Comparison of ENCODE assay signal across 8 cellular contexts in the genomic region with DNA sequence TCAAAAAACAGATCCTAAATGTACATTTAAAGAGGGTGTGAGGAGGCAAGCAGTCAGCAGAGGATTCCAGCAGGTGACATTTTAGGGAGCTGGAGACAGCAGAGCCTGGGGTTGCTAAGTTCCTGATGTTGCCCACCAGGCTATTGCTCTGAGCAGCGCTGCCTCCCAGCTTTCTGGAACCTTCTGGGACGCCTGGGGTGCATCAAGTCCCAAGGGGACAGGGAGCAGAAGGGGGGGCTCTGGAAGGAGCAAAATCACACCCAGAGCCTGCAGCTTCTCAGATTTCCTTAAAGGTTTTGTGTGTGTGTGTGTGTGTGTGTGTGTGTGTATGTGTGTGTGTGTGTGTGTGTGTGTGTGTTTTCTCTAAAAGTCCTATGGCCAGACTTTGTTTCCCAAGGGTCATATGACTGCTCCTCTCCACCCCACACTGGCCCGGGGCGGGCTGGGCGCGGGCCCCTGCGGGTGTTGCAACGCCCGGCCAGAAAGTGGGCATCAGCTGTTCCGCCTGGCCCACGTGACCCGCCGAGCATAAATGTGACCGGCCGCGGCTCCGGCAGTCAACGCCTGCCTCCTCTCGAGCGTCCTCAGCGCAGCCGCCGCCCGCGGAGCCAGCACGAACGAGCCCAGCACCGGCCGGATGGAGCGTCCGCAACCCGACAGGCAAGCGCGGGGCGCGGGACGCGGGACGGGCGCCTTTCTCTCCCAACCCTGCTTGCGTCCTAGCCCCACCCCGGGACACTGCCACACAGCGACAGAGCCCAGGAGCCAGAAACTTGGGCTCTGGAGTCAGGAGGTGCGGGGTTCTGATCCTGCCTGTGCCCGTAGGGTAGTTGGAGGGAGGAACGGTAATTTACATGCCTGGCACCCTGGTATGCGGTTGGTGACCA. TPM values are rescaled to one million over a fixed set of nuclear protein-coding genes. Genes with fewer than 3 reads are reported as not detected.
DNase-seq lines count a peak whose midpoint lies in the region; ATAC-seq, FAIRE-seq and TF ChIP-seq lines count a peak whose summit lies in the region.

A gene with protein sequence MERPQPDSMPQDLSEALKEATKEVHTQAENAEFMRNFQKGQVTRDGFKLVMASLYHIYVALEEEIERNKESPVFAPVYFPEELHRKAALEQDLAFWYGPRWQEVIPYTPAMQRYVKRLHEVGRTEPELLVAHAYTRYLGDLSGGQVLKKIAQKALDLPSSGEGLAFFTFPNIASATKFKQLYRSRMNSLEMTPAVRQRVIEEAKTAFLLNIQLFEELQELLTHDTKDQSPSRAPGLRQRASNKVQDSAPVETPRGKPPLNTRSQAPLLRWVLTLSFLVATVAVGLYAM (plus strand): TSS at position 560 of the 887 bp plus-strand sequence. CDS start 78 bp downstream, at position 638.

- H3K9me1 ChIP-seq in K562 (ENCODE audit: control insufficient read depth, insufficient read depth, low read length), result no peaks in the 10 kb centered on the region

- H3K4me3 Mint-ChIP-seq in progenitor cell of endocrine pancreas (ENCODE audit: low read depth), result peak within 1 kb of the TSS; percentile 67

- no peak within 1 kb of the TSS for H3K9ac ChIP-seq in K562 (ENCODE audit: insufficient read depth in 1 of 2, low read depth in 2 of 2, low read length in 2 of 2)

- no peaks in the 10 kb centered on the region for H3K27me3 Mint-ChIP-seq in progenitor cell of endocrine pancreas

- ATAC-seq in GM21447 (IDR thresholded peaks at IDR 0.05; ENCODE audit: unreplicated experiment), result peak; percentile 40
- ATAC-seq in K562, result no peak

- H3K9me3 ChIP-seq in K562 (replicated peaks; ENCODE audit: control insufficient read depth, insufficient read depth, low read depth, low read length), result no peaks in the 10 kb centered on the region

- no peak for TF ChIP-seq EP300 in K562 (IDR thresholded peaks at IDR 0.05; ENCODE audit: low read length)

- BruUV-seq in K562 (replicated peaks; lab: Mats Ljungman, UMichigan), result no TSS peak

- peak within 1 kb of the TSS; percentile 84 for H3K27ac Mint-ChIP-seq in progenitor cell of endocrine pancreas

- no peaks in the 10 kb centered on the region for H3K36me3 Mint-ChIP-seq in progenitor cell of endocrine pancreas (ENCODE audit: insufficient read depth)

- in situ Hi-C loops in K562 (cut with MboI), result no loop called here

- no peak within 1 kb of the TSS for H3K4me3 ChIP-seq in K562

- no peaks in the 10 kb centered on the region for H4K20me1 ChIP-seq in K562 (replicated peaks; ENCODE audit: control insufficient read depth, insufficient read depth, low read length)

- H3K4me1 ChIP-seq in K562 (replicated peaks in 1 of 2; ENCODE audit: control insufficient read depth in 2 of 2, insufficient read depth in 2 of 2, low read length in 2 of 2), result peaks cover 20 to 24% of the 10 kb centered on the region in 2 experiments

- H3K27ac ChIP-seq in K562 (ENCODE audit: extremely low read depth, low read depth, low read length), result no peak within 1 kb of the TSS

- no peak for FAIRE-seq in K562 (lab: Jason Lieb, UNC)

- no peak within 1 kb of the TSS for H3K4me2 ChIP-seq in K562 (ENCODE audit: insufficient read depth, low read length)

- H3K27me3 ChIP-seq in K562 (ENCODE audit: control insufficient read depth in 2 of 2, insufficient read depth in 2 of 2, low read length in 2 of 2), result no peaks in the 10 kb centered on the region

- H2AFZ ChIP-seq in K562 (ENCODE audit: low read depth, low read length), result no peak within 1 kb of the TSS

- H3K9me3 Mint-ChIP-seq in progenitor cell of endocrine pancreas (ENCODE audit: low read depth), result no peaks in the 10 kb centered on the region

- intact Hi-C loops in K562 (cut with micrococcal nuclease), result no loop called here

- no peaks in the 10 kb centered on the region for H3K36me3 ChIP-seq in K562 (ENCODE audit: control insufficient read depth, insufficient read depth, low read length)

- peaks cover 42% of the 10 kb centered on the region for H3K4me1 Mint-ChIP-seq in progenitor cell of endocrine pancreas (ENCODE audit: low read depth)

- TF ChIP-seq CTCF in K562 (IDR thresholded peaks at IDR 0.05 in 2 of 3, conservative IDR thresholded peaks at IDR 0.05 in 1 of 3; ENCODE audit: insufficient read depth in 2 of 3, low read depth in 1 of 3, low read length in 3 of 3) (no peak), progenitor cell of endocrine pancreas (IDR thresholded peaks at IDR 0.05; ENCODE audit: unreplicated experiment) (no peak)

- TF ChIP-seq RAD21 in K562 (CRISPR knock-in tag; conservative IDR thresholded peaks at IDR 0.05 in 1 of 2, IDR thresholded peaks at IDR 0.05 in 1 of 2), result no peak

- WGBS in K562 (ENCODE audit: insufficient coverage, low coverage, missing lambda C conversion rate), result 82% methylated on average over 5 of the region's 47 CpGs

- POLR2A ChIA-PET in K562 (lab: Yijun Ruan, JAX), result no interaction called here

- CTCF ChIA-PET in K562 (lab: Yijun Ruan, JAX; ENCODE audit: low intra/inter-chr PET ratio), result no interaction called here

- TF ChIP-seq POLR2A in K562 (conservative IDR thresholded peaks at IDR 0.05), result no peak

- peak; percentile 82 for DNase-seq in DMS 273 (lab: John Stamatoyannopoulos, UW; ENCODE audit: unreplicated experiment)
- DNase-seq in LoVo (ENCODE audit: low spot score), result peak; percentile 80
- DNase-seq in T-helper 9 cell, result peak; percentile 27
- DNase-seq in K562 (ENCODE audit: extremely low read depth in 1 of 4, low spot score in 3 of 4), result no peak
- DNase-seq in hepatic stellate cell (ENCODE audit: low spot score), result peak; percentile 91
- DNase-seq in progenitor cell of endocrine pancreas (ENCODE audit: low spot score, unreplicated experiment), result peak; percentile 58
- no peak for DNase-seq in NAMALWA (ENCODE audit: low spot score)

- H3K79me2 ChIP-seq in K562 (ENCODE audit: control insufficient read depth, insufficient read depth, low read length), result no peaks in the 10 kb centered on the region

TF ChIP-seq in K562, 482 proteins besides CTCF, POLR2A, EP300 and RAD21 (continues in another document):
- TF ChIP-seq MCM3 (IDR thresholded peaks at IDR 0.05), result peak; percentile 81
- no peak for TF ChIP-seq CBX5 (IDR thresholded peaks at IDR 0.05; ENCODE audit: borderline replicate concordance, low read depth)
- TF ChIP-seq, protein P1, sequence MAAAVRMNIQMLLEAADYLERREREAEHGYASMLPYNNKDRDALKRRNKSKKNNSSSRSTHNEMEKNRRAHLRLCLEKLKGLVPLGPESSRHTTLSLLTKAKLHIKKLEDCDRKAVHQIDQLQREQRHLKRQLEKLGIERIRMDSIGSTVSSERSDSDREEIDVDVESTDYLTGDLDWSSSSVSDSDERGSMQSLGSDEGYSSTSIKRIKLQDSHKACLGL (CRISPR knock-in tag; IDR thresholded peaks at IDR 0.05; ENCODE audit: borderline replicate concordance, poor library complexity, severe bottlenecking), result no peak
- TF ChIP-seq, protein P2, sequence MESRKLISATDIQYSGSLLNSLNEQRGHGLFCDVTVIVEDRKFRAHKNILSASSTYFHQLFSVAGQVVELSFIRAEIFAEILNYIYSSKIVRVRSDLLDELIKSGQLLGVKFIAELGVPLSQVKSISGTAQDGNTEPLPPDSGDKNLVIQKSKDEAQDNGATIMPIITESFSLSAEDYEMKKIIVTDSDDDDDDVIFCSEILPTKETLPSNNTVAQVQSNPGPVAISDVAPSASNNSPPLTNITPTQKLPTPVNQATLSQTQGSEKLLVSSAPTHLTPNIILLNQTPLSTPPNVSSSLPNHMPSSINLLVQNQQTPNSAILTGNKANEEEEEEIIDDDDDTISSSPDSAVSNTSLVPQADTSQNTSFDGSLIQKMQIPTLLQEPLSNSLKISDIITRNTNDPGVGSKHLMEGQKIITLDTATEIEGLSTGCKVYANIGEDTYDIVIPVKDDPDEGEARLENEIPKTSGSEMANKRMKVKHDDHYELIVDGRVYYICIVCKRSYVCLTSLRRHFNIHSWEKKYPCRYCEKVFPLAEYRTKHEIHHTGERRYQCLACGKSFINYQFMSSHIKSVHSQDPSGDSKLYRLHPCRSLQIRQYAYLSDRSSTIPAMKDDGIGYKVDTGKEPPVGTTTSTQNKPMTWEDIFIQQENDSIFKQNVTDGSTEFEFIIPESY (CRISPR knock-in tag; IDR thresholded peaks at IDR 0.05), result 0 out of 2 replicates have a peak, but pooled peaks have one; percentile 18
- no peak for TF ChIP-seq ZNF668 (CRISPR knock-in tag; IDR thresholded peaks at IDR 0.05)
- no peak for TF ChIP-seq VEZF1 (CRISPR knock-in tag; IDR thresholded peaks at IDR 0.05)

RNA-seq across cellular contexts. Expression of the gene that starts here (rescaled TPM):
- total RNA-seq in K562 (2011; cell fraction: chromatin; rRNA removed; ENCODE audit: low replicate concordance), result not detected in 2 replicates
- not detected in 2 replicates for total RNA-seq in K562 (2011; cell fraction: nucleolus; rRNA removed)
- not detected in 2 replicates for total RNA-seq in K562 (2011; cell fraction: nucleoplasm; rRNA removed)
- not detected in 2 replicates for total RNA-seq in K562 (2014; rRNA removed)
- not detected in 2 replicates for total RNA-seq in K562 (2014; rRNA removed; fragmentation: Illumina TruSeq; extraction: Trizol)
- not detected in 2 replicates for total RNA-seq in K562 (2015; rRNA removed; fragmentation: Illumina TruSeq; extraction: Trizol)
- 0.20 TPM in 1 of 2 replicates, not detected in the other for total RNA-seq in K562 (2021)
- polyA plus RNA-seq in K562 (2011; rRNA removed), result 0.05 TPM in 1 of 2 replicates, not detected in the other
- polyA plus RNA-seq in K562 (2011; cell fraction: cytosol; rRNA removed), result 0.04 and 0.21 TPM in 2 replicates
- polyA plus RNA-seq in K562 (2011; cell fraction: nucleus; rRNA removed), result not detected in 2 replicates
- not detected in 2 replicates for polyA plus RNA-seq in K562 (2012)
- not detected in 2 replicates for polyA plus RNA-seq in K562 (2014; fragmentation: Illumina TruSeq; extraction: Trizol)
- not detected for polyA plus RNA-seq in K562 (2014; fragmentation: Nextera tagmentation; extraction: Ambion mirVana)
- not detected in 2 replicates for polyA plus RNA-seq in K562 (2014; rRNA removed)
- polyA minus RNA-seq in K562 (2011; rRNA and poly(A)+ RNA removed), result not detected in 2 replicates
- not detected in 2 replicates for polyA minus RNA-seq in K562 (2011; cell fraction: cytosol; rRNA and poly(A)+ RNA removed)
- polyA minus RNA-seq in K562 (2011; cell fraction: nucleus; rRNA and poly(A)+ RNA removed), result not detected in 2 replicates
- total RNA-seq in progenitor cell of endocrine pancreas, result 4.3 and 6.4 TPM in 2 replicates

Comparison
In these comparisons a context has a peak if more than half of its experiments do, and no peak if none do; other contexts are left out.
1. DNase-seq: peak in DMS 273 (single experiment), LoVo (single experiment), T-helper 9 cell (single experiment), hepatic stellate cell (single experiment) and progenitor cell of endocrine pancreas (single experiment); none in K562 (0 of 4) and NAMALWA (single experiment).